Comparison of ENCODE assay signal across 8 cellular contexts in genomic region chr17:33947762-33948161, GRCh38.
"Had no signal": no experiment of that assay in that cellular context is flagged by ENCODE, and none has a peak within 500 bp of the region (broad histone marks: within the 10 kb centered on the region; RNA-seq: fewer than 3 reads in every experiment).

No MANE protein-coding gene starts in this region.

- ATAC-seq: GM12878 had no signal

- DNase-seq: GDM1, GF-D8 had no signal

- H3K4me3 ChIP-seq: GM12878 had no signal

- FAIRE-seq: G401.6, GM12878, GM12891, GM12892, GM18507, GM19239 had no signal
